ENCODE assay signal across 8 cellular contexts in genomic region chr2:95025406-95026319, GRCh38. TPM values are rescaled to one million over a fixed set of nuclear protein-coding genes. Genes with fewer than 3 reads are reported as not detected.
DNase-seq lines count a peak whose midpoint lies in the region; ATAC-seq and TF ChIP-seq lines count a peak whose summit lies in the region.

MAL (plus strand) TSS chr2:95025708; CDS start chr2:95025793, 85 bp downstream.

- peak within 1 kb of the TSS; percentile 53 for H3K4me3 ChIP-seq in HUES64 (ENCODE audit: low read length)
- H3K4me3 ChIP-seq in prostate gland = peak within 1 kb of the TSS; percentile 13 to 16

- 17% methylated on average over 81 of the region's 81 CpGs for WGBS in HUES64
- 2% methylated on average over 62 of the region's 81 CpGs for WGBS in prostate gland

- peaks cover 13% of the 10 kb centered on the region for H3K4me1 ChIP-seq in HUES64 (ENCODE audit: insufficient read depth, low read length)
- peaks cover 6% of the 10 kb centered on the region for H3K4me1 ChIP-seq in prostate gland (replicated peaks)

- intact Hi-C loops in head of caudate nucleus (cut with DNase I) (no loop called here), prostate gland (cut with DNase I) (no loop called here)

- H3K9ac ChIP-seq in HUES64 (ENCODE audit: low read depth, low read length) = no peak within 1 kb of the TSS

- no peaks in the 10 kb centered on the region for H3K9me3 ChIP-seq in HUES64 (ENCODE audit: insufficient read depth, low read depth, low read length)
- H3K9me3 ChIP-seq in prostate gland = no peaks in the 10 kb centered on the region

- no peak for TF ChIP-seq POLR2A in prostate gland (IDR thresholded peaks at IDR 0.05)

- H3K27me3 ChIP-seq in HUES64 (ENCODE audit: insufficient read depth, low read length) (peaks cover 85% of the 10 kb centered on the region), prostate gland (replicated peaks; ENCODE audit: insufficient read depth) (peaks cover 20% of the 10 kb centered on the region)

- ATAC-seq in GM18520 (IDR thresholded peaks at IDR 0.05; ENCODE audit: unreplicated experiment) (no peak), GM21737 (IDR thresholded peaks at IDR 0.05; ENCODE audit: unreplicated experiment) (no peak)

- H3K27ac ChIP-seq in HUES64 (ENCODE audit: low read depth, low read length) (no peak within 1 kb of the TSS), prostate gland (no peak within 1 kb of the TSS)

- DNase-seq in DMS114 treated with DMSO at 0.1 percent for 48 hours (lab: John Stamatoyannopoulos, UW; ENCODE audit: unreplicated experiment) (peak; percentile 47), activated T-cell treated with anti-CD3 and anti-CD28 coated beads for 24 hours (ENCODE audit: low read depth) (peak; percentile 57), head of caudate nucleus (peak in 41 of 42 donors; percentile 56 to 88 (median 73)), prostate gland (ENCODE audit: low spot score) (no peak), NAMALWA (ENCODE audit: low spot score) (no peak)

- H3K36me3 ChIP-seq in HUES64 (ENCODE audit: insufficient read depth, low read length) (no peaks in the 10 kb centered on the region), prostate gland (no peaks in the 10 kb centered on the region)

- TF ChIP-seq CTCF in prostate gland (IDR thresholded peaks at IDR 0.05) = no peak

RNA-seq across cellular contexts. Expression of gene MAL, which starts in this region (rescaled TPM):
- polyA plus RNA-seq in HUES64 (2013, experiment 1 of 2) = not detected
- polyA plus RNA-seq in HUES64 (2013, experiment 2 of 2) = 0.38 TPM
- 1 to 10 TPM; 3.1 to 8.0 TPM for total RNA-seq in prostate gland

Comparison
In these comparisons a context has a peak if more than half of its experiments do, and no peak if none do; other contexts are left out.
1. DNase-seq: peak in DMS114 treated with DMSO at 0.1 percent for 48 hours (single experiment), activated T-cell treated with anti-CD3 and anti-CD28 coated beads for 24 hours (single experiment) and head of caudate nucleus (41 of 42); none in prostate gland (single experiment) and NAMALWA (single experiment).